29 cellular contexts compared by ENCODE assay signal in genomic region chr6:125018136-125018535, GRCh38.
"Had no signal": no experiment of that assay in that cellular context is flagged by ENCODE, and none has a peak within 500 bp of the region (broad histone marks: within the 10 kb centered on the region; RNA-seq: fewer than 3 reads in every experiment).

No MANE protein-coding gene starts in this region.

- DNase-seq: activated CD4-positive, alpha-beta T cell treated with anti-CD3 and anti-CD28 coated beads, Interleukin-2, amount 10 ng/mL, durations not matched to agents 24 days and 14 days; activated CD4-positive, alpha-beta T cell treated with anti-CD3 and anti-CD28 coated beads, Interleukin-2, amount 50 U/mL, for 4 hours; activated CD8-positive, alpha-beta T cell treated with anti-CD3 and anti-CD28 coated beads for 36 hours; activated gamma-delta T cell; activated naive CD4-positive, alpha-beta T cell treated with Interleukin-2 at 50 U/mL for 16 hours; activated naive CD8-positive, alpha-beta T cell treated with anti-CD3 and anti-CD28 coated beads, Interleukin-2, amount 10 ng/mL, durations not matched to agents 7 days and 5 days; activated T-cell treated with anti-CD3 and anti-CD28 coated beads, Interleukin-2, amount 50 U/mL, for 24 hours; adrenal gland; body of pancreas; central memory CD4-positive, alpha-beta T cell; NCI-H1092 treated with DMSO at 0.1 percent for 48 hours; NCI-H1417; NCI-H146; NCI-H187; NCI-H2029 treated with DMSO at 0.1 percent for 48 hours; NCI-H2107; NCI-H2171; NCI-H510A; NCI-H526; NCI-H748 treated with DMSO at 0.1 percent for 48 hours; OCI-M1; SHP77; SJCRH30 had no signal

- H3K36me3 Mint-ChIP-seq: activated naive CD4-positive, alpha-beta T cell treated with anti-CD3 and anti-CD28 coated beads, Interleukin-2, amount 50 U/mL, for 24 hours; activated naive CD8-positive, alpha-beta T cell treated with anti-CD3 and anti-CD28 coated beads, Interleukin-2, amount 10 ng/mL, durations not matched to agents 7 days and 5 days had no signal

- H3K4me1 ChIP-seq: breast epithelium, SJCRH30 had no signal

- H3K9me3 ChIP-seq: adrenal gland, body of pancreas, breast epithelium, SJCRH30 had no signal

- H3K4me3 Mint-ChIP-seq: activated CD4-positive, alpha-beta T cell treated with anti-CD3 and anti-CD28 coated beads, Interleukin-2, amount 10 ng/mL, durations not matched to agents 24 days and 14 days; activated CD8-positive, alpha-beta T cell treated with anti-CD3 and anti-CD28 coated beads for 36 hours; activated naive CD4-positive, alpha-beta T cell treated with anti-CD3 and anti-CD28 coated beads, Interleukin-2, amount 50 U/mL, for 24 hours; activated naive CD8-positive, alpha-beta T cell treated with anti-CD3 and anti-CD28 coated beads, Interleukin-2, amount 10 ng/mL, durations not matched to agents 7 days and 5 days; activated T-cell treated with anti-CD3 and anti-CD28 coated beads, Interleukin-2, amount 50 U/mL, for 24 hours; T-helper 1 cell treated with Interleukin-12 subunit alpha and Interleukin-12 subunit beta and Interleukin-4 antibody, amounts not matched to agents 30 μg/mL and 1 μg/mL, for 36 hours; T-helper 2 cell treated with Interferon-gamma antibody and Interleukin-4, amounts not matched to agents 5 μg/mL and 100 μg/mL, for 36 hours had no signal

- H3K27me3 Mint-ChIP-seq: activated CD4-positive, alpha-beta T cell treated with anti-CD3 and anti-CD28 coated beads, Interleukin-2, amount 10 ng/mL, durations not matched to agents 24 days and 14 days; activated naive CD8-positive, alpha-beta T cell treated with anti-CD3 and anti-CD28 coated beads, Interleukin-2, amount 10 ng/mL, durations not matched to agents 7 days and 5 days; activated T-cell treated with anti-CD3 and anti-CD28 coated beads, Interleukin-2, amount 50 U/mL, for 24 hours had no signal

- H3K9me3 Mint-ChIP-seq: activated CD4-positive, alpha-beta T cell treated with anti-CD3 and anti-CD28 coated beads, Interleukin-2, amount 10 ng/mL, durations not matched to agents 24 days and 14 days; activated CD8-positive, alpha-beta T cell treated with anti-CD3 and anti-CD28 coated beads for 36 hours; activated naive CD4-positive, alpha-beta T cell treated with anti-CD3 and anti-CD28 coated beads, Interleukin-2, amount 50 U/mL, for 24 hours; activated T-cell treated with anti-CD3 and anti-CD28 coated beads, Interleukin-2, amount 50 U/mL, for 24 hours; activated T-helper 2 cell treated with anti-CD3 and anti-CD28 coated beads, Interferon-gamma antibody, Interleukin-2, Interleukin-4, amounts not matched to agents 10 μg/mL and 5 μg/mL and 100 μg/mL, durations not matched to agents 14 hours and 24 hours and 36 hours; T-helper 1 cell treated with Interleukin-12 subunit alpha and Interleukin-12 subunit beta and Interleukin-4 antibody, amounts not matched to agents 30 μg/mL and 1 μg/mL, for 36 hours; T-helper 2 cell treated with Interferon-gamma antibody and Interleukin-4, amounts not matched to agents 5 μg/mL and 100 μg/mL, for 36 hours had no signal

- H3K4me3 ChIP-seq: adrenal gland, body of pancreas, breast epithelium, SJCRH30, SK-N-MC had no signal

- ATAC-seq: activated CD8-positive, alpha-beta T cell treated with anti-CD3 and anti-CD28 coated beads for 36 hours; body of pancreas had no signal

- H3K27ac ChIP-seq: adrenal gland, body of pancreas, breast epithelium, SJCRH30, SK-N-MC had no signal

- H3K36me3 ChIP-seq: adrenal gland, breast epithelium, SJCRH30 had no signal

- H3K27me3 ChIP-seq: adrenal gland, body of pancreas, breast epithelium, SJCRH30 had no signal

- H3K27ac Mint-ChIP-seq: activated CD4-positive, alpha-beta T cell treated with anti-CD3 and anti-CD28 coated beads, Interleukin-2, amount 10 ng/mL, durations not matched to agents 24 days and 14 days; activated CD8-positive, alpha-beta T cell treated with anti-CD3 and anti-CD28 coated beads for 36 hours; activated naive CD4-positive, alpha-beta T cell treated with anti-CD3 and anti-CD28 coated beads, Interleukin-2, amount 50 U/mL, for 24 hours; activated naive CD8-positive, alpha-beta T cell treated with anti-CD3 and anti-CD28 coated beads, Interleukin-2, amount 10 ng/mL, durations not matched to agents 7 days and 5 days; activated T-cell treated with anti-CD3 and anti-CD28 coated beads, Interleukin-2, amount 50 U/mL, for 24 hours; activated T-helper 2 cell treated with anti-CD3 and anti-CD28 coated beads, Interferon-gamma antibody, Interleukin-2, Interleukin-4, amounts not matched to agents 10 μg/mL and 5 μg/mL and 100 μg/mL, durations not matched to agents 14 hours and 24 hours and 36 hours; T-helper 1 cell treated with Interleukin-12 subunit alpha and Interleukin-12 subunit beta and Interleukin-4 antibody, amounts not matched to agents 30 μg/mL and 1 μg/mL, for 36 hours; T-helper 2 cell treated with Interferon-gamma antibody and Interleukin-4, amounts not matched to agents 5 μg/mL and 100 μg/mL, for 36 hours had no signal
